In genomic region chr16:77850637-77851330, GRCh38 we compare ENCODE assay signal across 1 cellular context.
TF ChIP-seq lines count a peak whose summit lies in the region.

No MANE protein-coding gene starts in this region.

TF ChIP-seq in HCT116, 20 proteins besides CTCF, POLR2A, EP300 and RAD21 (continued from another document):
- TF ChIP-seq REST (IDR thresholded peaks at IDR 0.05; ENCODE audit: low read depth) (no peak), SRF (IDR thresholded peaks at IDR 0.05; ENCODE audit: low read depth) (no peak), SP1 (IDR thresholded peaks at IDR 0.05; ENCODE audit: low read depth) (no peak), POLR2AphosphoS5 (IDR thresholded peaks at IDR 0.05; ENCODE audit: low read depth, low read length) (no peak), ZFX (IDR thresholded peaks at IDR 0.05) (no peak)
